8 cellular contexts compared by ENCODE assay signal in genomic region chr7:11341285-11341944, GRCh38.
DNase-seq lines count a peak whose midpoint lies in the region; ATAC-seq and TF ChIP-seq lines count a peak whose summit lies in the region.

No MANE protein-coding gene starts in this region.

- DNase-seq in EL (peak; percentile 39), LHCN-M2 (ENCODE audit: low read depth) (peak; percentile 13), RKO (ENCODE audit: low spot score) (peak; percentile 44), head of caudate nucleus (peak in 22 of 42 donors; percentile 5 to 58 (median 34)), colonic mucosa (no peak), SKM-1 (lab: John Stamatoyannopoulos, UW; ENCODE audit: unreplicated experiment) (no peak)

- no peak overlapping the region for H3K27ac ChIP-seq in colonic mucosa

- intact Hi-C loops in head of caudate nucleus (cut with DNase I) (no loop called here), colonic mucosa (cut with DNase I) (no loop called here)

- no peak for ATAC-seq in HG02759 (IDR thresholded peaks at IDR 0.05; ENCODE audit: unreplicated experiment)
- ATAC-seq in GM21619 (IDR thresholded peaks at IDR 0.05; ENCODE audit: unreplicated experiment) = no peak

- no peak overlapping the region for H3K9ac ChIP-seq in colonic mucosa (ENCODE audit: low read depth in 2 of 2, low read length in 2 of 2)

- TF ChIP-seq CTCF in colonic mucosa (IDR thresholded peaks at IDR 0.05) = no peak

- H3K9me3 ChIP-seq in colonic mucosa = no peaks in the 10 kb centered on the region

- H3K4me3 ChIP-seq in colonic mucosa = no peak overlapping the region

- no peaks in the 10 kb centered on the region for H3K27me3 ChIP-seq in colonic mucosa

- H3K4me1 ChIP-seq in colonic mucosa = no peaks in the 10 kb centered on the region

- no peaks in the 10 kb centered on the region for H3K36me3 ChIP-seq in colonic mucosa

Comparison
In these comparisons a context has a peak if more than half of its experiments do, and no peak if none do; other contexts are left out.
1. DNase-seq: peak in EL (single experiment), LHCN-M2 (single experiment), RKO (single experiment) and head of caudate nucleus (22 of 42); none in colonic mucosa (single experiment) and SKM-1 (single experiment).